ENCODE assay signal across 1 cellular context in genomic region chr5:181207214-181207959, GRCh38.
TF ChIP-seq lines count a peak whose summit lies in the region.

No MANE protein-coding gene starts in this region.

TF ChIP-seq in K562, 482 proteins besides CTCF, POLR2A, EP300 and RAD21 (continued from another document):
- TF ChIP-seq ZNF57 (CRISPR knock-in tag; IDR thresholded peaks at IDR 0.05) (no peak), ZNF3 (CRISPR knock-in tag; IDR thresholded peaks at IDR 0.05) (no peak)
TF ChIP-seq in K562: peak in this region for 113.
